In genomic region chr6:106325336-106326178, GRCh38 we compare ENCODE assay signal across 8 cellular contexts. TPM values are rescaled to one million over a fixed set of nuclear protein-coding genes. Genes with fewer than 3 reads are reported as not detected.
DNase-seq lines count a peak whose midpoint lies in the region; ATAC-seq and TF ChIP-seq lines count a peak whose summit lies in the region.

TSS of gene ATG5 (minus strand) at chr6:106325760. CDS start at chr6:106316208, 9,552 bp downstream.

- intact Hi-C loops in mammary epithelial cell (cut with micrococcal nuclease), result loop anchor here (1.0 kb wide), 1 partner anchor 598 kb away; no protein-coding TSS in a partner anchor

- H3K9me3 ChIP-seq in WERI-Rb-1 (ENCODE audit: severe bottlenecking) (no peaks in the 10 kb centered on the region), mammary epithelial cell (replicated peaks; ENCODE audit: insufficient read depth, low read length) (no peaks in the 10 kb centered on the region), iPS-18c (ENCODE audit: control insufficient read depth, insufficient read depth, low read length) (no peaks in the 10 kb centered on the region), skeletal muscle tissue (ENCODE audit: control insufficient read depth in 3 of 3, low read length in 3 of 3) (no peaks in the 10 kb centered on the region)

- H3K4me2 ChIP-seq in mammary epithelial cell (ENCODE audit: insufficient read depth, low read depth, low read length), result peak within 1 kb of the TSS; percentile 81

- H3K36me3 ChIP-seq in WERI-Rb-1 (no peaks in the 10 kb centered on the region), mammary epithelial cell (ENCODE audit: insufficient read depth, low read length) (no peaks in the 10 kb centered on the region), skeletal muscle tissue (ENCODE audit: control insufficient read depth in 3 of 3, insufficient read depth in 3 of 3, low read length in 3 of 3) (no peaks in the 10 kb centered on the region)

- no peaks in the 10 kb centered on the region for H4K20me1 ChIP-seq in mammary epithelial cell (ENCODE audit: insufficient read depth, low read length)

- no peak for TF ChIP-seq CTCF in WERI-Rb-1 (IDR thresholded peaks at IDR 0.05; ENCODE audit: low read depth, low read length)
- TF ChIP-seq CTCF in mammary epithelial cell (conservative IDR thresholded peaks at IDR 0.05 in 1 of 2, IDR thresholded peaks at IDR 0.05 in 1 of 2; ENCODE audit: extremely low read depth in 1 of 2, insufficient read depth in 1 of 2, low read depth in 1 of 2, low read length in 2 of 2), result no peak

- peaks cover 46% of the 10 kb centered on the region for H3K79me2 ChIP-seq in mammary epithelial cell (ENCODE audit: insufficient read depth, low read length)

- H3K27me3 ChIP-seq in WERI-Rb-1 (ENCODE audit: insufficient read depth, low read depth, severe bottlenecking), result no peaks in the 10 kb centered on the region
- no peaks in the 10 kb centered on the region for H3K27me3 ChIP-seq in mammary epithelial cell (ENCODE audit: insufficient read depth, low read length)
- H3K27me3 ChIP-seq in skeletal muscle tissue (ENCODE audit: control insufficient read depth in 3 of 3, insufficient read depth in 3 of 3, low read length in 3 of 3), result peaks cover 0 to 3% (median 2%) of the 10 kb centered on the region in 3 donors

- under 1% methylated on average over 42 of the region's 56 CpGs for WGBS in mammary epithelial cell (ENCODE audit: low coverage, missing lambda C conversion rate)

- H3K4me1 ChIP-seq in mammary epithelial cell (ENCODE audit: insufficient read depth, low read length), result peaks cover 16% of the 10 kb centered on the region
- H3K4me1 ChIP-seq in skeletal muscle tissue (ENCODE audit: control insufficient read depth in 3 of 3, insufficient read depth in 3 of 3, low read length in 3 of 3), result peaks cover 13 to 15% (median 15%) of the 10 kb centered on the region in 3 donors

- dilution Hi-C loops in mammary epithelial cell (cut with HindIII; ENCODE audit: low sequenced_read_pairs), result no loop called here

- BruUV-seq in mammary epithelial cell (replicated peaks; lab: Mats Ljungman, UMichigan), result TSS peak; percentile 96

- CTCF ChIA-PET in mammary epithelial cell (lab: Charles Lee; ENCODE audit: low non-redundant PET), result interaction anchor here (0.6 kb wide), 1 partner anchor 726 kb away, joined by 5 read pairs; no protein-coding TSS in a partner anchor

- peak within 1 kb of the TSS; percentile 92 for H2AFZ ChIP-seq in mammary epithelial cell (ENCODE audit: low read depth, low read length)

- H3K4me3 ChIP-seq in WERI-Rb-1 (ENCODE audit: low read depth, low read length), result peak within 1 kb of the TSS; percentile 92
- peak within 1 kb of the TSS; percentile 74 to 97 (median 85) for H3K4me3 ChIP-seq in mammary epithelial cell (replicated peaks in 1 of 3; ENCODE audit: insufficient read depth in 1 of 3, low read depth in 2 of 3, low read length in 3 of 3)
- peak within 1 kb of the TSS; percentile 78 for H3K4me3 ChIP-seq in iPS-18c (ENCODE audit: insufficient read depth, low read depth, low read length)
- peak within 1 kb of the TSS; percentile 94 to 99 (median 95) for H3K4me3 ChIP-seq in skeletal muscle tissue (ENCODE audit: low read length in 3 of 3)

- in situ Hi-C loops in ACHN (cut with HindIII; ENCODE audit: low pct_ligation_motif_present, low pct_unique_long_range_greater_than_20kb, low sequenced_read_pairs), result no loop called here
- in situ Hi-C loops in mammary epithelial cell (cut with MboI; ENCODE audit: low sequenced_read_pairs in 2 of 2), result no loop called here

- DNase-seq in ACHN (peak; percentile 97), NCI-H2227 (lab: John Stamatoyannopoulos, UW; ENCODE audit: unreplicated experiment) (peak; percentile 97), WERI-Rb-1 (peak; percentile 99), mammary epithelial cell (peak; percentile 99)

- H3K27ac ChIP-seq in WERI-Rb-1 (peak within 1 kb of the TSS; percentile 80), mammary epithelial cell (ENCODE audit: insufficient read depth, low read depth, low read length) (peak within 1 kb of the TSS; percentile 91), skeletal muscle tissue (ENCODE audit: low read depth, low read length) (peak within 1 kb of the TSS; percentile 92)

- peak within 1 kb of the TSS; percentile 98 for H3K9ac ChIP-seq in mammary epithelial cell (ENCODE audit: insufficient read depth, low read length)
- H3K9ac ChIP-seq in skeletal muscle tissue (ENCODE audit: low read depth in 1 of 3, low read length in 3 of 3), result peak within 1 kb of the TSS; percentile 96 to 97 (median 97)

- ATAC-seq in GM18873 (IDR thresholded peaks at IDR 0.05; ENCODE audit: low FRiP score, unreplicated experiment), result peak; percentile 94
- ATAC-seq in HG03139 (IDR thresholded peaks at IDR 0.05; ENCODE audit: unreplicated experiment), result peak; percentile 96

RNA-seq across cellular contexts. Expression of gene ATG5, which starts in this region (rescaled TPM):
- 10 to 100 TPM; 34.5 to 46.0 TPM for total RNA-seq in mammary epithelial cell
- polyA plus RNA-seq in mammary epithelial cell, result 22.6 TPM
- polyA minus RNA-seq in mammary epithelial cell, result 52.8 TPM
- total RNA-seq in skeletal muscle tissue, result 38.1 TPM

Comparison
In these comparisons a context has a peak if more than half of its experiments do, and no peak if none do; other contexts are left out.
1. Peak in every context shown above with its lines: DNase-seq, ATAC-seq, H3K4me3 ChIP-seq and H3K27ac ChIP-seq.